Comparison of ENCODE assay signal across 8 cellular contexts in genomic region chr14:61813101-61813596, GRCh38. TPM values are rescaled to one million over a fixed set of nuclear protein-coding genes. Genes with fewer than 3 reads are reported as not detected.
DNase-seq lines count a peak whose midpoint lies in the region; ATAC-seq and TF ChIP-seq lines count a peak whose summit lies in the region.

No MANE protein-coding gene starts in this region.

- H3K27me3 ChIP-seq in BE2C: peaks cover 22% of the 10 kb centered on the region
- H3K27me3 ChIP-seq in IMR-90 (ENCODE audit: control insufficient read depth, insufficient read depth, low read length): peaks cover 26% of the 10 kb centered on the region
- no peaks in the 10 kb centered on the region for H3K27me3 ChIP-seq in endocrine pancreas (ENCODE audit: control insufficient read depth, insufficient read depth, low read length)
- peaks cover 54% of the 10 kb centered on the region for H3K27me3 ChIP-seq in neuron (ENCODE audit: insufficient read depth, low read length)

- no peak overlapping the region for H2BK20ac ChIP-seq in IMR-90 (ENCODE audit: low read depth, low read length)

- H3K36me3 ChIP-seq in BE2C: no peaks in the 10 kb centered on the region
- no peaks in the 10 kb centered on the region for H3K36me3 ChIP-seq in IMR-90 (ENCODE audit: control insufficient read depth, insufficient read depth, low read length)
- no peaks in the 10 kb centered on the region for H3K36me3 ChIP-seq in endocrine pancreas (ENCODE audit: control insufficient read depth, insufficient read depth, low read length)
- H3K36me3 ChIP-seq in neuron (ENCODE audit: insufficient read depth, low read length): no peaks in the 10 kb centered on the region

- no peak overlapping the region for H3K23ac ChIP-seq in IMR-90 (ENCODE audit: low read depth, low read length)

- no peaks in the 10 kb centered on the region for H3K79me1 ChIP-seq in IMR-90 (ENCODE audit: low read depth in 1 of 2, low read length in 2 of 2)

- no peak overlapping the region for H2AK9ac ChIP-seq in IMR-90 (replicated peaks; ENCODE audit: low read depth, low read length, poor library complexity)

- no peak overlapping the region for H3K18ac ChIP-seq in IMR-90 (ENCODE audit: low read depth, low read length)

- no TSS peak for BruUV-seq in IMR-90 (replicated peaks; lab: Mats Ljungman, UMichigan)

- TF ChIP-seq POLR2A in IMR-90 (IDR thresholded peaks at IDR 0.05; ENCODE audit: low read depth, low read length): no peak

- no peak for TF ChIP-seq CTCF in BE2C (IDR thresholded peaks at IDR 0.05; ENCODE audit: low read depth, low read length)
- no peak for TF ChIP-seq CTCF in IMR-90 (conservative IDR thresholded peaks at IDR 0.05; ENCODE audit: low read depth, low read length)

- no peak overlapping the region for H3K14ac ChIP-seq in IMR-90 (replicated peaks; ENCODE audit: low read depth, low read length)

- H2BK5ac ChIP-seq in IMR-90 (ENCODE audit: low read depth, low read length, poor library complexity, severe bottlenecking): no peak overlapping the region

- no peak overlapping the region for H4K5ac ChIP-seq in IMR-90 (ENCODE audit: low read depth, low read length)

- H2AFZ ChIP-seq in IMR-90 (replicated peaks; ENCODE audit: low read length, poor library complexity) (peak overlapping the region; percentile 90), neuron (ENCODE audit: low read depth, low read length) (peak overlapping the region; percentile 57)

- no peak overlapping the region for H2AK5ac ChIP-seq in IMR-90 (ENCODE audit: low read depth, low read length)

- no peak overlapping the region for H3K56ac ChIP-seq in IMR-90 (ENCODE audit: extremely low read depth, insufficient read depth, low read length)

- TF ChIP-seq RAD21 in IMR-90 (IDR thresholded peaks at IDR 0.05; ENCODE audit: low read length): no peak

- H3K27ac ChIP-seq in IMR-90 (ENCODE audit: insufficient read depth, low read length): no peak overlapping the region

- H3K9me3 ChIP-seq in BE2C (no peaks in the 10 kb centered on the region), IMR-90 (ENCODE audit: control insufficient read depth, insufficient read depth, low read length) (no peaks in the 10 kb centered on the region; the same call in 1 of the 2 replicates), endocrine pancreas (ENCODE audit: control insufficient read depth, low read length) (no peaks in the 10 kb centered on the region), neuron (ENCODE audit: low read length) (peaks cover 4% of the 10 kb centered on the region)

- CTCF ChIA-PET in IMR-90 (lab: Yijun Ruan, JAX): interaction anchor here (0.7 kb wide), 1 partner anchor 1190 kb away, joined by 3 read pairs; no protein-coding TSS in a partner anchor

- in situ Hi-C loops in IMR-90 (cut with MboI; ENCODE audit: low sequenced_read_pairs): no loop called here

- intact Hi-C loops in IMR-90 (cut with micrococcal nuclease): no loop called here

- H3K4ac ChIP-seq in IMR-90 (ENCODE audit: low read depth, low read length): no peak overlapping the region

- peak overlapping the region; percentile 89 for H3K4me2 ChIP-seq in IMR-90 (ENCODE audit: low read depth, low read length)

- ATAC-seq in IMR-90 (ENCODE audit: low read depth) (peak; percentile 42), GM18907 (IDR thresholded peaks at IDR 0.05; ENCODE audit: unreplicated experiment) (no peak), HG02763 (IDR thresholded peaks at IDR 0.05; ENCODE audit: unreplicated experiment) (no peak)

- no peak overlapping the region for H4K91ac ChIP-seq in IMR-90 (ENCODE audit: insufficient read depth, low read depth, low read length)

- H3K4me1 ChIP-seq in BE2C: no peaks in the 10 kb centered on the region
- peaks cover 2% of the 10 kb centered on the region; the same call in 1 of the 2 replicates for H3K4me1 ChIP-seq in IMR-90 (ENCODE audit: control insufficient read depth, insufficient read depth, low read length)
- no peaks in the 10 kb centered on the region for H3K4me1 ChIP-seq in endocrine pancreas (ENCODE audit: control insufficient read depth, insufficient read depth, low read length)
- H3K4me1 ChIP-seq in neuron (ENCODE audit: insufficient read depth, low read length): no peaks in the 10 kb centered on the region

- H3K9me1 ChIP-seq in IMR-90 (ENCODE audit: insufficient read depth, low read length): peaks cover 5% of the 10 kb centered on the region; the same call in 1 of the 2 replicates

- dilution Hi-C loops in IMR-90 (cut with HindIII; ENCODE audit: low sequenced_read_pairs, unreplicated experiment): no loop called here

- 13% methylated on average over 13 of the region's 25 CpGs; no CpG with 5 or more reads in 1 of the 2 experiments for WGBS in IMR-90 (ENCODE audit: extremely low coverage in 2 of 2, insufficient read length in 1 of 2), 2 experiments

- no peak overlapping the region for H2BK120ac ChIP-seq in IMR-90 (ENCODE audit: low read depth, low read length)

- peak overlapping the region; percentile 20; the same call in 1 of the 2 replicates for H3K9ac ChIP-seq in IMR-90 (ENCODE audit: low read depth, low read length)
- peak overlapping the region; percentile 32 for H3K9ac ChIP-seq in endocrine pancreas (ENCODE audit: control insufficient read depth, insufficient read depth, low read length)

- peak overlapping the region; percentile 56 for H3K4me3 ChIP-seq in BE2C (ENCODE audit: low read depth, low read length)
- peak overlapping the region; percentile 83 for H3K4me3 ChIP-seq in IMR-90 (ENCODE audit: insufficient read depth, low read depth, low read length)
- no peak overlapping the region for H3K4me3 ChIP-seq in endocrine pancreas (ENCODE audit: control insufficient read depth, insufficient read depth, low read length)
- peak overlapping the region; percentile 38 for H3K4me3 ChIP-seq in neuron (ENCODE audit: low read length)

- H4K20me1 ChIP-seq in IMR-90 (ENCODE audit: insufficient read depth, low read length): no peaks in the 10 kb centered on the region

- no peak overlapping the region for H2BK15ac ChIP-seq in IMR-90 (ENCODE audit: low read depth, low read length)

- DNase-seq in BE2C: no peak
- no peak for DNase-seq in IMR-90
- no peak for DNase-seq in SHP77 (lab: John Stamatoyannopoulos, UW)
- no peak for DNase-seq in retina

- H4K8ac ChIP-seq in IMR-90 (ENCODE audit: low read depth in 2 of 2, low read length in 2 of 2): no peak overlapping the region

- POLR2A ChIA-PET in IMR-90 (lab: Charles Lee; ENCODE audit: unreplicated experiment): no interaction called here

TF ChIP-seq in IMR-90, 13 proteins besides CTCF, POLR2A, EP300 and RAD21:
- TF ChIP-seq CEBPB (IDR thresholded peaks at IDR 0.05; ENCODE audit: low read depth, low read length): no peak
- TF ChIP-seq RFX5 (IDR thresholded peaks at IDR 0.05; ENCODE audit: low read depth, low read length): no peak
- no peak for TF ChIP-seq BHLHE40 (IDR thresholded peaks at IDR 0.05; ENCODE audit: low read depth, low read length)
- TF ChIP-seq USF2 (IDR thresholded peaks at IDR 0.05; ENCODE audit: low read depth, low read length): no peak
- no peak for TF ChIP-seq MAFK (IDR thresholded peaks at IDR 0.05; ENCODE audit: low read depth, low read length)
- TF ChIP-seq RCOR1 (IDR thresholded peaks at IDR 0.05; ENCODE audit: insufficient replicate concordance, low read length): no peak
- TF ChIP-seq MAZ (IDR thresholded peaks at IDR 0.05; ENCODE audit: borderline replicate concordance, low read depth, low read length): no peak
- no peak for TF ChIP-seq MXI1 (IDR thresholded peaks at IDR 0.05; ENCODE audit: borderline replicate concordance, low read depth, low read length)
- TF ChIP-seq ELK1 (IDR thresholded peaks at IDR 0.05; ENCODE audit: borderline replicate concordance, low read depth, low read length): no peak
- TF ChIP-seq FOS (IDR thresholded peaks at IDR 0.05; ENCODE audit: low read depth, low read length): no peak
- no peak for TF ChIP-seq CHD1 (IDR thresholded peaks at IDR 0.05; ENCODE audit: low read depth, low read length)
- TF ChIP-seq NFE2L2 (IDR thresholded peaks at IDR 0.05; ENCODE audit: low read depth, low read length): no peak
- no peak for TF ChIP-seq SMC3 (IDR thresholded peaks at IDR 0.05; ENCODE audit: low read depth, low read length)

RNA-seq across cellular contexts. Expression of gene SYT16, which starts 0.6 kb away (rescaled TPM):
- polyA plus RNA-seq in BE2C (2012; ENCODE audit: insufficient read depth, insufficient read length, low read depth): not detected
- total RNA-seq in IMR-90 (2012; rRNA removed): 2.2 and 2.8 TPM in 2 replicates
- polyA plus RNA-seq in IMR-90 (2012; rRNA removed): 0.38 and 0.42 TPM in 2 replicates
- polyA plus RNA-seq in IMR-90 (2012; cell fraction: cytosol; rRNA removed): 0.10 and 0.18 TPM in 2 replicates
- 0.41 and 1.2 TPM in 2 replicates for polyA plus RNA-seq in IMR-90 (2012; cell fraction: nucleus; rRNA removed; ENCODE audit: low replicate concordance)

RNA-seq across cellular contexts. Expression of gene SNAPC1, which starts 50.9 kb away (rescaled TPM):
- polyA plus RNA-seq in BE2C (2012; ENCODE audit: insufficient read depth, insufficient read length, low read depth): 13.5 TPM
- 7.7 and 18.9 TPM in 2 replicates for total RNA-seq in IMR-90 (2012; rRNA removed)
- 7.0 and 9.3 TPM in 2 replicates for polyA plus RNA-seq in IMR-90 (2012; rRNA removed)
- 2.1 and 3.0 TPM in 2 replicates for polyA plus RNA-seq in IMR-90 (2012; cell fraction: cytosol; rRNA removed)
- 0.90 and 4.0 TPM in 2 replicates for polyA plus RNA-seq in IMR-90 (2012; cell fraction: nucleus; rRNA removed; ENCODE audit: low replicate concordance)
